ENCODE assay signal across 27 cellular contexts in genomic region chr1:34653110-34653509, GRCh38.
"Had no signal": no experiment of that assay in that cellular context is flagged by ENCODE, and none has a peak within 500 bp of the region (broad histone marks: within the 10 kb centered on the region; RNA-seq: fewer than 3 reads in every experiment).

No MANE protein-coding gene starts in this region.

- H3K27ac Mint-ChIP-seq: stimulated activated effector memory CD8-positive, alpha-beta T cell treated with anti-CD3 and anti-CD28 coated beads, Interleukin-12 subunit alpha, Interleukin-12 subunit beta, amount 100 ng/mL, for 72 hours; stimulated activated memory B cell treated with anti-CD40 and anti-IgM and Interleukin-4, amounts not matched to agents 10 μg/mL and 1 μg/mL and 100 μg/mL, for 72 hours; stimulated activated naive B cell treated with anti-CD40 and anti-IgM and Interleukin-4, amounts not matched to agents 10 μg/mL and 1 μg/mL and 100 μg/mL, for 72 hours; stimulated activated naive CD8-positive, alpha-beta T cell treated with anti-CD3 and anti-CD28 coated beads, Interleukin-15, amount 100 ng/mL, for 72 hours; stimulated activated naive CD8-positive, alpha-beta T cell treated with anti-CD3 and anti-CD28 coated beads, Interleukin-15, Interleukin-2, amounts not matched to agents 100 ng/mL and 50 ng/mL, for 24 hours; type B pancreatic cell had no signal

- H3K9me3 ChIP-seq: stomach, suprapubic skin, testis, thoracic aorta, thyroid gland, tibial artery, tibial nerve, upper lobe of left lung, upper lobe of right lung, uterus, vagina had no signal

- H3K9me3 Mint-ChIP-seq: stimulated activated effector memory CD8-positive, alpha-beta T cell treated with anti-CD3 and anti-CD28 coated beads, Interleukin-12 subunit alpha, Interleukin-12 subunit beta, amount 100 ng/mL, for 72 hours; stimulated activated memory B cell treated with anti-CD40 and anti-IgM and Interleukin-4, amounts not matched to agents 10 μg/mL and 1 μg/mL and 100 μg/mL, for 72 hours; stimulated activated naive B cell treated with anti-CD40 and anti-IgM and Interleukin-4, amounts not matched to agents 10 μg/mL and 1 μg/mL and 100 μg/mL, for 72 hours; stimulated activated naive CD8-positive, alpha-beta T cell treated with anti-CD3 and anti-CD28 coated beads, Interleukin-15, amount 100 ng/mL, for 72 hours; stimulated activated naive CD8-positive, alpha-beta T cell treated with anti-CD3 and anti-CD28 coated beads, Interleukin-15, Interleukin-2, amounts not matched to agents 100 ng/mL and 50 ng/mL, for 24 hours; type B pancreatic cell had no signal

- H3K27me3 ChIP-seq: testis, thyroid gland, upper lobe of left lung, uterus, vagina had no signal

- DNase-seq: stimulated activated CD4-positive, alpha-beta T cell treated with anti-CD3 and anti-CD28 coated beads, Interleukin-2, amount 100 ng/mL, for 48 hours; stimulated activated CD4-positive, alpha-beta T cell treated with anti-CD3 and anti-CD28 coated beads, Interleukin-4, amount 100 ng/mL, for 1 hour; stimulated activated CD4-positive, alpha-beta T cell treated with anti-CD3 and anti-CD28 coated beads, Interleukin-4, amount 100 ng/mL, for 24 hours; stimulated activated CD4-positive, alpha-beta T cell treated with anti-CD3 and anti-CD28 coated beads, Interleukin-4, amount 100 ng/mL, for 4 hours; stimulated activated CD8-positive, alpha-beta memory T cell treated with anti-CD3 and anti-CD28 coated beads, Interleukin-4, amount 100 ng/mL, for 48 hours; stimulated activated naive B cell treated with anti-CD40 and anti-IgM and Interleukin-4, amounts not matched to agents 10 μg/mL and 1 μg/mL and 100 μg/mL, for 72 hours; stimulated activated naive CD4-positive, alpha-beta T cell; stimulated activated naive CD4-positive, alpha-beta T cell treated with Interleukin-2 at 50 U/mL for 16 hours; stimulated activated naive CD8-positive, alpha-beta T cell treated with anti-CD3 and anti-CD28 coated beads, Interleukin-15, amount 100 ng/mL, for 72 hours; stimulated activated naive CD8-positive, alpha-beta T cell treated with anti-CD3 and anti-CD28 coated beads, Interleukin-15, Interleukin-2, amounts not matched to agents 100 U/mL and 50 U/mL, for 24 hours; stomach; substantia nigra; testis; thyroid gland; tibial artery; trophoblast cell; upper lobe of left lung; upper lobe of right lung; uterus had no signal

- H3K36me3 ChIP-seq: stomach, suprapubic skin, thoracic aorta, thyroid gland, tibial artery, tibial nerve, upper lobe of left lung, upper lobe of right lung, uterus, vagina had no signal

- H3K4me3 Mint-ChIP-seq: stimulated activated effector memory CD8-positive, alpha-beta T cell treated with anti-CD3 and anti-CD28 coated beads, Interleukin-12 subunit alpha, Interleukin-12 subunit beta, amount 100 ng/mL, for 72 hours; stimulated activated memory B cell treated with anti-CD40 and anti-IgM and Interleukin-4, amounts not matched to agents 10 μg/mL and 1 μg/mL and 100 μg/mL, for 72 hours; stimulated activated naive B cell treated with anti-CD40 and anti-IgM and Interleukin-4, amounts not matched to agents 10 μg/mL and 1 μg/mL and 100 μg/mL, for 72 hours; stimulated activated naive CD8-positive, alpha-beta T cell treated with anti-CD3 and anti-CD28 coated beads, Interleukin-15, amount 100 ng/mL, for 72 hours; stimulated activated naive CD8-positive, alpha-beta T cell treated with anti-CD3 and anti-CD28 coated beads, Interleukin-15, Interleukin-2, amounts not matched to agents 100 ng/mL and 50 ng/mL, for 24 hours; type B pancreatic cell had no signal

- H3K27ac ChIP-seq: stomach, suprapubic skin, testis, thoracic aorta, thyroid gland, tibial artery, tibial nerve, upper lobe of left lung, upper lobe of right lung, uterus, vagina had no signal

- H3K4me1 Mint-ChIP-seq: stimulated activated effector memory CD8-positive, alpha-beta T cell treated with anti-CD3 and anti-CD28 coated beads, Interleukin-12 subunit alpha, Interleukin-12 subunit beta, amount 100 ng/mL, for 72 hours; stimulated activated naive CD8-positive, alpha-beta T cell treated with anti-CD3 and anti-CD28 coated beads, Interleukin-15, amount 100 ng/mL, for 72 hours had no signal

- ATAC-seq: stimulated activated memory B cell treated with anti-CD40 and anti-IgM and Interleukin-4, amounts not matched to agents 10 μg/mL and 1 μg/mL and 100 μg/mL, for 72 hours; stimulated activated naive B cell treated with anti-CD40 and anti-IgM and Interleukin-4, amounts not matched to agents 10 μg/mL and 1 μg/mL and 100 μg/mL, for 72 hours; stimulated activated naive CD8-positive, alpha-beta T cell treated with anti-CD3 and anti-CD28 coated beads, Interleukin-15, amount 100 ng/mL, for 72 hours; stimulated activated naive CD8-positive, alpha-beta T cell treated with anti-CD3 and anti-CD28 coated beads, Interleukin-15, Interleukin-2, amounts not matched to agents 100 U/mL and 50 U/mL, for 24 hours; upper lobe of right lung had no signal

- H3K36me3 Mint-ChIP-seq: stimulated activated effector memory CD8-positive, alpha-beta T cell treated with anti-CD3 and anti-CD28 coated beads, Interleukin-12 subunit alpha, Interleukin-12 subunit beta, amount 100 ng/mL, for 72 hours; stimulated activated memory B cell treated with anti-CD40 and anti-IgM and Interleukin-4, amounts not matched to agents 10 μg/mL and 1 μg/mL and 100 μg/mL, for 72 hours; stimulated activated naive B cell treated with anti-CD40 and anti-IgM and Interleukin-4, amounts not matched to agents 10 μg/mL and 1 μg/mL and 100 μg/mL, for 72 hours; type B pancreatic cell had no signal

- H3K4me1 ChIP-seq: stomach, suprapubic skin, testis, thyroid gland, tibial artery, tibial nerve, upper lobe of left lung, upper lobe of right lung, uterus, vagina had no signal

- H3K4me3 ChIP-seq: stomach, suprapubic skin, testis, thoracic aorta, thyroid gland, tibial artery, tibial nerve, upper lobe of left lung, upper lobe of right lung, uterus, vagina had no signal
